Comparison of ENCODE assay signal across 27 cellular contexts in the genomic region with DNA sequence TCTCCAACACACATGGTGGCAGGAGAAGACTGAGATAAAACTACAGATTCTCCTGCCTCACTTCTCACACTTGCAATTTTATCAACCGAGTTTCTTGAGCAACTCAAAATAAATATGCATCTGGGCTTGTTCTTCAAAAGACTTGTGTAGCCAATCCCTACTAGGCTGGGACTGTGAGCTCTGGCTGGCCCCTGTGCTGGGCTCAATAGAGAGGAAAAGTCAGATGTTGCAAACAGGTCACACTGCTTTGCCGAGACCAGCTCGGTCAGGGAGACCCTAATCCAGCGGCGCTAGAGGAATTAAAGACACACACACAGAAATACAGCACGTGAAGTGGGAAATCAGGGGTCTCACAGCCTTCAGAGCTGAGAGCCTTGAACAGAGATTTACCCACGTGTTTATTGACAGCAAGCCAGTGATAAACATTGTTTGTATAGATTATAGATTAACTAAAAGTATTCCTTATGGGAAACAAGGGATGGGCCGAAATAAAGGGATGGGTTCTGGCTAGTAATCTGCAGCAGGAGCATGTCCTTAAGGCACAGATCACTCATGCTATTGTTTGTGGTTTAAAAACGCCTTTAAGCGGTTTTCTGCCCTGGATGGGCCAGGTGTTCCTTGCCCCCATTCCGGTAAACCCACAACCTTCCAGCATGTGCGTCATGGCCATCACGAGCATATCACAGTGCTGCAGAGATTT. TPM values are rescaled to one million over a fixed set of nuclear protein-coding genes. Genes with fewer than 3 reads are reported as not detected.
DNase-seq lines count a peak whose midpoint lies in the region; ATAC-seq, FAIRE-seq and TF ChIP-seq lines count a peak whose summit lies in the region.
"Had no signal": no experiment of that assay in that cellular context is flagged by ENCODE, and none has a peak within 500 bp of the region (broad histone marks: within the 10 kb centered on the region; RNA-seq: fewer than 3 reads in every experiment).

No MANE protein-coding gene starts in this region.

- no peaks in the 10 kb centered on the region for H3K79me2 ChIP-seq in hepatocyte

- no peak for FAIRE-seq in D721Med (lab: Jason Lieb, UNC)
- FAIRE-seq: G401.6 had no signal

- peak overlapping the region; percentile 41 for H3K27ac Mint-ChIP-seq in osteocyte (ENCODE audit: unreplicated experiment)
- H3K27ac Mint-ChIP-seq: CD4-positive, CD25-positive, alpha-beta regulatory T cell; GM23338 had no signal

- TF ChIP-seq CTCF in left ventricle myocardium inferior (IDR thresholded peaks at IDR 0.05; ENCODE audit: borderline replicate concordance) (no peak), heart right ventricle (IDR thresholded peaks at IDR 0.05) (no peak), hepatocyte (IDR thresholded peaks at IDR 0.05; ENCODE audit: poor library complexity) (no peak), osteocyte (IDR thresholded peaks at IDR 0.05) (no peak), D721Med (IDR thresholded peaks at IDR 0.05; ENCODE audit: insufficient read depth, missing control alignments) (no peak)

- no peaks in the 10 kb centered on the region for H3K27me3 ChIP-seq in left ventricle myocardium inferior (ENCODE audit: low read depth)
- no peaks in the 10 kb centered on the region for H3K27me3 ChIP-seq in heart right ventricle
- H3K27me3 ChIP-seq in hepatocyte = no peaks in the 10 kb centered on the region
- H3K27me3 ChIP-seq: BLaER1 had no signal

- no peak for DNase-seq in left ventricle myocardium inferior
- DNase-seq in heart right ventricle = no peak
- DNase-seq in hepatocyte (ENCODE audit: low spot score) = no peak
- DNase-seq in osteocyte (ENCODE audit: extremely low spot score, unreplicated experiment) = no peak
- DNase-seq in activated CD4-positive, alpha-beta T cell treated with anti-CD3 and anti-CD28 coated beads for 4 hours = no peak
- DNase-seq in T-helper 2 cell = no peak
- no peak for DNase-seq in D721Med (ENCODE audit: insufficient read length, low spot score)
- no peak for DNase-seq in NCI-H446 treated with DMSO at 0.1 percent for 48 hours (lab: John Stamatoyannopoulos, UW)
- DNase-seq: CD4-positive, CD25-positive, alpha-beta regulatory T cell; COR-L47; HFFc6; KBM-7; MV-4-11; NCI-H1105; NCI-H146; NCI-H2029; NCI-H446; NCI-H526; NCI-H82; NK-92 treated with Interleukin-12 subunit alpha and Interleukin-12 subunit beta, amount 100 ng/mL, for 24 hours; PC-3; SHP77 treated with DMSO at 0.1 percent for 48 hours had no signal

- WGBS in heart right ventricle, 2 donors = 92 to 95% methylated on average over 13 of the region's 13 CpGs
- WGBS in hepatocyte (ENCODE audit: low lambda C conversion rate, missing lambda C conversion rate) = 79% methylated on average over 13 of the region's 13 CpGs

- no peaks in the 10 kb centered on the region for H3K36me3 Mint-ChIP-seq in osteocyte (ENCODE audit: unreplicated experiment)
- H3K36me3 Mint-ChIP-seq: CD4-positive, CD25-positive, alpha-beta regulatory T cell had no signal

- ATAC-seq in heart right ventricle = no peak
- ATAC-seq: GM23338, PC-3 had no signal

- H3K4me3 ChIP-seq in left ventricle myocardium inferior (no peak overlapping the region), heart right ventricle (no peak overlapping the region), hepatocyte (no peak overlapping the region)
- H3K4me3 ChIP-seq: BLaER1, GM23338, HAP-1 had no signal

- H3K9me2 ChIP-seq in hepatocyte (replicated peaks; ENCODE audit: insufficient read depth) = no peaks in the 10 kb centered on the region

- H4K20me1 ChIP-seq in hepatocyte (ENCODE audit: insufficient read depth, poor library complexity, severe bottlenecking) = no peaks in the 10 kb centered on the region
- H4K20me1 ChIP-seq: BLaER1 had no signal

- no peak overlapping the region for H3K4me2 ChIP-seq in hepatocyte
- H3K4me2 ChIP-seq: BLaER1, GM23338 had no signal

- peak overlapping the region; percentile 76 for H3K27ac ChIP-seq in left ventricle myocardium inferior (replicated peaks)
- H3K27ac ChIP-seq in heart right ventricle = peak overlapping the region in 1 of 10 donors; percentile 75
- H3K27ac ChIP-seq in hepatocyte = peak overlapping the region; percentile 35
- H3K27ac ChIP-seq: BLaER1 had no signal

- no peaks in the 10 kb centered on the region for H3K9me3 Mint-ChIP-seq in osteocyte (ENCODE audit: unreplicated experiment)
- H3K9me3 Mint-ChIP-seq: CD4-positive, CD25-positive, alpha-beta regulatory T cell; HFFc6 had no signal

- no peak overlapping the region for H3K4me3 Mint-ChIP-seq in osteocyte (ENCODE audit: unreplicated experiment)
- H3K4me3 Mint-ChIP-seq: CD4-positive, CD25-positive, alpha-beta regulatory T cell; GM23338 had no signal

- no peaks in the 10 kb centered on the region for H3K9me3 ChIP-seq in left ventricle myocardium inferior (replicated peaks)
- H3K9me3 ChIP-seq in heart right ventricle = no peaks in the 10 kb centered on the region
- H3K9me3 ChIP-seq in hepatocyte (ENCODE audit: low read depth) = no peaks in the 10 kb centered on the region
- H3K9me3 ChIP-seq: BLaER1, HAP-1 had no signal

- H3K4me1 Mint-ChIP-seq in osteocyte (ENCODE audit: unreplicated experiment) = peaks cover 32% of the 10 kb centered on the region

- intact Hi-C loops in left ventricle myocardium inferior (cut with micrococcal nuclease) (loop anchor here (10.0 kb wide), 1 partner anchor 137 kb away; no protein-coding TSS in a partner anchor), heart right ventricle (cut with DNase I) (loop anchor here in 3 of 10 donors (10.0 kb wide), 3 partner anchors 53 to 607 kb away; no protein-coding TSS in a partner anchor)

- no peak overlapping the region for H2AFZ ChIP-seq in hepatocyte
- H2AFZ ChIP-seq: GM23338 had no signal

- H3K36me3 ChIP-seq in left ventricle myocardium inferior (no peaks in the 10 kb centered on the region), heart right ventricle (no peaks in the 10 kb centered on the region), hepatocyte (replicated peaks; ENCODE audit: insufficient read depth, low read depth) (no peaks in the 10 kb centered on the region)
- H3K36me3 ChIP-seq: BLaER1, HAP-1 had no signal

- H3K4me1 ChIP-seq in left ventricle myocardium inferior (peaks cover 29% of the 10 kb centered on the region), heart right ventricle (peaks cover under 1 to 29% (median 13%) of the 10 kb centered on the region in 9 donors), hepatocyte (ENCODE audit: insufficient read depth) (peaks cover 16% of the 10 kb centered on the region)
- H3K4me1 ChIP-seq: BLaER1, HAP-1 had no signal

- H3K27me3 Mint-ChIP-seq in osteocyte (ENCODE audit: unreplicated experiment) = no peaks in the 10 kb centered on the region

RNA-seq across cellular contexts. Expression of a gene that starts 32.7 kb away (rescaled TPM):
- total RNA-seq in left ventricle myocardium inferior (23.2 TPM), heart right ventricle (10 to 100 TPM; 13.2 to 31.3 (median 22.4) TPM), hepatocyte (0.84 and 1.6 TPM in 2 replicates), osteocyte (0.37 and 0.70 TPM in 2 replicates)
- polyA plus RNA-seq in heart right ventricle (10 to 100 TPM in 1 of 2 donors, 1 to 10 TPM in 1; 5.9 to 25.3 TPM), hepatocyte (1.1 and 1.6 TPM in 2 replicates)
- total RNA-seq: HT1080 had no signal
